ENCODE assay signal across 8 cellular contexts in genomic region chr12:124916370-124917134, GRCh38. TPM values are rescaled to one million over a fixed set of nuclear protein-coding genes. Genes with fewer than 3 reads are reported as not detected.
DNase-seq lines count a peak whose midpoint lies in the region; TF ChIP-seq lines count a peak whose summit lies in the region.

No MANE protein-coding gene starts in this region.

- H3K27me3 ChIP-seq in GM06990 (replicated peaks; ENCODE audit: control insufficient read depth, insufficient read depth, low read length) (no peaks in the 10 kb centered on the region), SJSA1 (replicated peaks) (no peaks in the 10 kb centered on the region), duodenal mucosa (ENCODE audit: control insufficient read depth in 1 of 2, insufficient read depth in 2 of 2, low read length in 2 of 2) (no peaks in the 10 kb centered on the region), thyroid gland (no peaks in the 10 kb centered on the region)

- H3K36me3 ChIP-seq in GM06990 (ENCODE audit: control insufficient read depth, insufficient read depth, low read length) = peaks cover 11% of the 10 kb centered on the region
- H3K36me3 ChIP-seq in SJSA1 = peaks cover 15% of the 10 kb centered on the region
- H3K36me3 ChIP-seq in duodenal mucosa (ENCODE audit: control insufficient read depth in 1 of 2, insufficient read depth in 2 of 2, low read length in 2 of 2) = peaks cover 4 to 15% of the 10 kb centered on the region in 2 donors
- peaks cover 18% of the 10 kb centered on the region for H3K36me3 ChIP-seq in mesodermal cell (ENCODE audit: control insufficient read depth, insufficient read depth, low read length)
- H3K36me3 ChIP-seq in thyroid gland = peaks cover 14 to 15% of the 10 kb centered on the region in 2 donors

- H3K27ac ChIP-seq in SJSA1 (peak overlapping the region; percentile 100), duodenal mucosa (ENCODE audit: low read depth, low read length) (peak overlapping the region; percentile 99), mesodermal cell (ENCODE audit: low read depth, low read length, severe bottlenecking) (peak overlapping the region; percentile 100), thyroid gland (peak overlapping the region; percentile 100)

- H3K4me1 ChIP-seq in SJSA1 (replicated peaks) = peaks cover 47% of the 10 kb centered on the region
- H3K4me1 ChIP-seq in duodenal mucosa (ENCODE audit: control insufficient read depth in 1 of 2, insufficient read depth in 2 of 2, low read length in 2 of 2) = peaks cover 40 to 45% of the 10 kb centered on the region in 2 donors
- peaks cover 39% of the 10 kb centered on the region for H3K4me1 ChIP-seq in mesodermal cell (ENCODE audit: control insufficient read depth, insufficient read depth, low read length, poor library complexity, severe bottlenecking)
- peaks cover 28 to 38% of the 10 kb centered on the region in 2 donors for H3K4me1 ChIP-seq in thyroid gland

- peak overlapping the region; percentile 91 for H3K4me3 ChIP-seq in GM06990 (replicated peaks; ENCODE audit: low read depth, low read length)
- H3K4me3 ChIP-seq in SJSA1 = peak overlapping the region; percentile 18
- H3K4me3 ChIP-seq in duodenal mucosa (ENCODE audit: low read depth in 1 of 2, low read length in 2 of 2) = peak overlapping the region; percentile 50 to 85
- peak overlapping the region; percentile 22 for H3K4me3 ChIP-seq in mesodermal cell (ENCODE audit: extremely low read depth, insufficient read depth, low read length, poor library complexity, severe bottlenecking)
- no peak overlapping the region for H3K4me3 ChIP-seq in thyroid gland (replicated peaks in 1 of 3)

- WGBS in mesodermal cell (ENCODE audit: insufficient coverage in 2 of 2), 2 experiments = 44 to 47% methylated on average over 3 to 4 of the region's 5 CpGs
- 24 to 27% methylated on average over 5 of the region's 5 CpGs for WGBS in thyroid gland, 2 donors

- TF ChIP-seq CTCF in GM06990 (IDR thresholded peaks at IDR 0.05; ENCODE audit: insufficient read depth, low read length, poor library complexity, severe bottlenecking) (no peak), thyroid gland (IDR thresholded peaks at IDR 0.05) (no peak)

- intact Hi-C loops in thyroid gland (cut with DNase I) = no loop called here

- peak overlapping the region; percentile 99 to 100 for H3K9ac ChIP-seq in duodenal mucosa (ENCODE audit: low read depth in 1 of 2, low read length in 2 of 2)

- TF ChIP-seq POLR2A in thyroid gland (IDR thresholded peaks at IDR 0.05) = peak in 1 of 2 donors; percentile 94

- DNase-seq in GM06990 (ENCODE audit: extremely low read depth, insufficient read length) (no peak), SJSA1 (ENCODE audit: low read depth in 1 of 2, low spot score in 2 of 2) (peak; percentile 80 to 87), thyroid gland (peak; percentile 81 to 83), mesenteric fat pad (ENCODE audit: low spot score) (no peak), T1000 (lab: John Stamatoyannopoulos, UW) (no peak)
- DNase-seq in stimulated activated naive CD4-positive, alpha-beta T cell treated with Interleukin-2 at 50 U/mL for 16 hours (lab: John Stamatoyannopoulos, UW) = no peak

- no peaks in the 10 kb centered on the region for H3K9me3 ChIP-seq in SJSA1 (replicated peaks)
- H3K9me3 ChIP-seq in duodenal mucosa (ENCODE audit: control insufficient read depth in 1 of 2, low read length in 2 of 2) = no peaks in the 10 kb centered on the region
- no peaks in the 10 kb centered on the region for H3K9me3 ChIP-seq in mesodermal cell (ENCODE audit: control insufficient read depth, low read length)
- H3K9me3 ChIP-seq in thyroid gland = no peaks in the 10 kb centered on the region

RNA-seq across cellular contexts. Expression of gene UBC, which starts 2.1 kb away (rescaled TPM):
- 966 and 1,026 TPM in 2 replicates for total RNA-seq in SJSA1 (2014; rRNA removed; shearing (Covaris generic))
- polyA plus RNA-seq in mesodermal cell (2013, experiment 1 of 2) = 1,245 TPM
- polyA plus RNA-seq in mesodermal cell (2013, experiment 2 of 2) = 1,003 TPM
- 1,000 to 10,000 TPM in 2 of 4 donors, 100 to 1,000 TPM in 2; 907 to 1,424 (median 1,000) TPM for total RNA-seq in thyroid gland
- 1,241 TPM for total RNA-seq in mesenteric fat pad

RNA-seq across cellular contexts. Expression of gene SCARB1, which starts 52.9 kb away (rescaled TPM):
- 12.4 and 15.7 TPM in 2 replicates for total RNA-seq in SJSA1 (2014; rRNA removed; shearing (Covaris generic))
- 27.8 TPM for polyA plus RNA-seq in mesodermal cell (2013, experiment 1 of 2)
- polyA plus RNA-seq in mesodermal cell (2013, experiment 2 of 2) = 20.4 TPM
- 10 to 100 TPM; 10.9 to 16.0 (median 15.4) TPM for total RNA-seq in thyroid gland
- 135 TPM for total RNA-seq in mesenteric fat pad

Comparison
In these comparisons a context has a peak if more than half of its experiments do, and no peak if none do; other contexts are left out.
1. DNase-seq: peak in SJSA1 (2 of 2) and thyroid gland (2 of 2); none in GM06990 (single experiment), mesenteric fat pad (single experiment), stimulated activated naive CD4-positive, alpha-beta T cell treated with Interleukin-2 at 50 U/mL for 16 hours (single experiment) and T1000 (single experiment).
2. H3K4me3 ChIP-seq: peak in GM06990 (single experiment), SJSA1 (single experiment), duodenal mucosa (2 of 2) and mesodermal cell (single experiment); none in thyroid gland (0 of 3).
3. Peak in every context shown above with its lines, with median percentiles within 50 percentile points of each other: H3K27ac ChIP-seq.